9 cellular contexts compared by ENCODE assay signal in genomic region chr20:1844723-1845523, GRCh38. TPM values are rescaled to one million over a fixed set of nuclear protein-coding genes. Genes with fewer than 3 reads are reported as not detected.
DNase-seq lines count a peak whose midpoint lies in the region; ATAC-seq and TF ChIP-seq lines count a peak whose summit lies in the region.
"Had no signal": no experiment of that assay in that cellular context is flagged by ENCODE, and none has a peak within 500 bp of the region (broad histone marks: within the 10 kb centered on the region; RNA-seq: fewer than 3 reads in every experiment).

No MANE protein-coding gene starts in this region.

- ATAC-seq in GM21529 (IDR thresholded peaks at IDR 0.05; ENCODE audit: unreplicated experiment): peak; percentile 97
- peak in 1 of 4 donors; percentile 25 for ATAC-seq in psoas muscle

- in situ Hi-C loops in GM13977 (cut with MboI; ENCODE audit: low pct_unique_long_range_greater_than_20kb, low sequenced_read_pairs, unreplicated experiment): no loop called here

- peaks cover 16% of the 10 kb centered on the region for H3K4me1 ChIP-seq in KMS-11 (ENCODE audit: low read depth, poor library complexity, severe bottlenecking)
- H3K4me1 ChIP-seq in psoas muscle: peaks cover 10% of the 10 kb centered on the region
- H3K4me1 ChIP-seq in Caco-2: peaks cover 24% of the 10 kb centered on the region
- H3K4me1 ChIP-seq: uterus had no signal

- CTCF ChIA-PET in Caco-2 (lab: Charles Lee): interaction anchor here (1.0 kb wide), 1 partner anchor 68 kb away, joined by 3 read pairs; no protein-coding TSS in a partner anchor

- H3K27me3 ChIP-seq in KMS-11 (ENCODE audit: insufficient read depth, low read depth) (no peaks in the 10 kb centered on the region), psoas muscle (ENCODE audit: insufficient read depth in 3 of 3, low read length in 2 of 3) (peaks cover 0 to 2% (median 0%) of the 10 kb centered on the region in 3 donors), Caco-2 (replicated peaks; ENCODE audit: control insufficient read depth, insufficient read depth, low read length) (no peaks in the 10 kb centered on the region)
- H3K27me3 ChIP-seq: uterus had no signal

- no peaks in the 10 kb centered on the region for H3K9me3 ChIP-seq in psoas muscle
- 0 out of 2 replicates have a peak, but pooled peaks cover 12% of the 10 kb centered on the region for H3K9me3 ChIP-seq in Caco-2
- H3K9me3 ChIP-seq: uterus had no signal

- peak overlapping the region; percentile 66; the same call in 1 of the 2 replicates for H2AFZ ChIP-seq in KMS-11 (ENCODE audit: low read depth)

- H3K4me1 Mint-ChIP-seq in Caco-2 (ENCODE audit: low read depth, unreplicated experiment): peaks cover 25% of the 10 kb centered on the region

- peak; percentile 89 for DNase-seq in GM13977 (ENCODE audit: low spot score)
- peak; percentile 40 to 89 for DNase-seq in cardiac fibroblast (ENCODE audit: low read depth in 2 of 2)
- peak; percentile 42 to 66 for DNase-seq in psoas muscle
- no peak for DNase-seq in NCI-H2227 treated with DMSO at 0.1 percent for 48 hours (lab: John Stamatoyannopoulos, UW)
- DNase-seq in Caco-2: no peak
- DNase-seq in NCI-H1417 (lab: John Stamatoyannopoulos, UW): no peak

- H3K27ac ChIP-seq in KMS-11 (peak overlapping the region; percentile 59), psoas muscle (no peak overlapping the region)
- H3K27ac ChIP-seq: uterus had no signal

- H3K4me3 ChIP-seq in KMS-11 (IDR thresholded peaks at IDR 0.05; ENCODE audit: insufficient read depth, low read depth, low read length): no peak overlapping the region
- H3K4me3 ChIP-seq in cardiac fibroblast (replicated peaks in 1 of 2; ENCODE audit: low read depth in 2 of 2, low read length in 2 of 2): no peak overlapping the region
- no peak overlapping the region for H3K4me3 ChIP-seq in psoas muscle
- no peak overlapping the region for H3K4me3 ChIP-seq in Caco-2 (ENCODE audit: low read depth, low read length)
- H3K4me3 ChIP-seq: uterus had no signal

- peak overlapping the region; percentile 25; the same call in 1 of the 2 replicates for H3K4me2 ChIP-seq in KMS-11

- no peaks in the 10 kb centered on the region for H3K36me3 Mint-ChIP-seq in Caco-2 (ENCODE audit: insufficient read depth, unreplicated experiment)

- no TSS peak for BruUV-seq in Caco-2 (replicated peaks; lab: Mats Ljungman, UMichigan)

- no peaks in the 10 kb centered on the region for H3K36me3 ChIP-seq in KMS-11 (ENCODE audit: insufficient read depth)
- H3K36me3 ChIP-seq in psoas muscle (ENCODE audit: insufficient read depth in 1 of 2, low read depth in 1 of 2): no peaks in the 10 kb centered on the region
- H3K36me3 ChIP-seq in Caco-2 (ENCODE audit: control insufficient read depth, insufficient read depth, low read length): no peaks in the 10 kb centered on the region
- H3K36me3 ChIP-seq: uterus had no signal

- WGBS in psoas muscle, 3 donors: 28 to 35% (median 30%) methylated on average over 8 of the region's 8 CpGs

- no peak overlapping the region for H3K4me3 Mint-ChIP-seq in Caco-2 (ENCODE audit: unreplicated experiment)

- intact Hi-C loops in psoas muscle (cut with DNase I) (no loop called here), Caco-2 (cut with micrococcal nuclease; ENCODE audit: unreplicated experiment) (no loop called here)

- peaks cover 26% of the 10 kb centered on the region for H3K9me3 Mint-ChIP-seq in Caco-2 (ENCODE audit: unreplicated experiment)

- POLR2A ChIA-PET in Caco-2 (lab: Charles Lee): no interaction called here

- no peaks in the 10 kb centered on the region for H3K27me3 Mint-ChIP-seq in Caco-2 (ENCODE audit: insufficient read depth, unreplicated experiment)

- H3K79me2 ChIP-seq in KMS-11 (ENCODE audit: insufficient read depth, low read depth): no peaks in the 10 kb centered on the region

- no peaks in the 10 kb centered on the region for H4K20me1 ChIP-seq in KMS-11 (ENCODE audit: insufficient read depth)

- H3K9ac ChIP-seq in KMS-11: peak overlapping the region; percentile 22; the same call in 1 of the 2 replicates

- H3K27ac Mint-ChIP-seq in Caco-2 (ENCODE audit: unreplicated experiment): no peak overlapping the region

- no peak for TF ChIP-seq CTCF in GM13977 (IDR thresholded peaks at IDR 0.05; ENCODE audit: extremely low read depth, insufficient read depth, missing control alignments)
- TF ChIP-seq CTCF in KMS-11 (conservative IDR thresholded peaks at IDR 0.05; ENCODE audit: low read depth, low read length): no peak
- TF ChIP-seq CTCF in cardiac fibroblast (IDR thresholded peaks at IDR 0.05; ENCODE audit: low read depth, low read length): no peak
- no peak for TF ChIP-seq CTCF in psoas muscle (IDR thresholded peaks at IDR 0.05)
- no peak for TF ChIP-seq CTCF in Caco-2 (IDR thresholded peaks at IDR 0.05; ENCODE audit: insufficient read depth in 1 of 2, low read depth in 1 of 2, low read length in 1 of 2, severe bottlenecking in 1 of 2, unreplicated experiment in 1 of 2)

RNA-seq across cellular contexts. Expression of gene SIRPA, which starts 50.3 kb away (rescaled TPM):
- 10 to 100 TPM; 14.9 to 42.9 (median 22.7) TPM for total RNA-seq in psoas muscle
- 10 to 100 TPM in 2 of 3 donors, 1 to 10 TPM in 1; 6.2 to 15.5 (median 14.3) TPM for polyA plus RNA-seq in psoas muscle
- total RNA-seq in Caco-2 (2022): 31.6 and 33.3 TPM in 2 replicates

Comparison
In these comparisons a context has a peak if more than half of its experiments do, and no peak if none do; other contexts are left out.
1. DNase-seq: peak in GM13977 (single experiment), cardiac fibroblast (2 of 2) and psoas muscle (2 of 2); none in NCI-H2227 treated with DMSO at 0.1 percent for 48 hours (single experiment), Caco-2 (0 of 2) and NCI-H1417 (0 of 3).